Comparison of ENCODE assay signal across 23 cellular contexts in the genomic region with DNA sequence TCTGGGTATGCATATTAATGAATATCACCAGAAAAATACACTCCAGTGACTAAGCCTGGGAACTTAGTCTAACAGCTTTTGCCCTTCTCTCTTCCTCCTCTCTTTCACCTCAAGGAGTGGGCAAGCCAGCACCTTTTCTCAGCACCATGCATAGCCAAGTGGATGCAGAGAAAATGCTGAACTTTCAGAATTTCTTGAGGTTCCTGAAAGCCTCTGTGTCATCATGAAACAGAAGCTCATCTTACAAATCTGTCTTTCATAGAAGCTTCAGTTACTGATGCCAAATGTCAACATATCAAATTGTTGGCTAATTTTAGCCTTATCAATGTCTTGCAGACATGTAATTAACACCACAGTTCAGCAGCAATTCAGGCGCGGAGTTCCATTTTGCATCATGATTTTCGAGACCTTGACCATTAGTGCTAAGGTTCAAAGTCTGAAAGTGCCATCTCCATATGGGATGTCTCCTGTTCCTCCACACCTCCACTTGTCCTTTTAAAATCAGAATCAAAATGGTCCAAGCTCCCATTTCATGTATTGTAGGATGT. TPM values are rescaled to one million over a fixed set of nuclear protein-coding genes. Genes with fewer than 3 reads are reported as not detected.
DNase-seq lines count a peak whose midpoint lies in the region; ATAC-seq, FAIRE-seq and TF ChIP-seq lines count a peak whose summit lies in the region.
"Had no signal": no experiment of that assay in that cellular context is flagged by ENCODE, and none has a peak within 500 bp of the region (broad histone marks: within the 10 kb centered on the region; RNA-seq: fewer than 3 reads in every experiment).

No MANE protein-coding gene starts in this region.

- H3K4me3 ChIP-seq in K562: no peak overlapping the region

- no peaks in the 10 kb centered on the region for H3K9me3 ChIP-seq in K562 (replicated peaks; ENCODE audit: control insufficient read depth, insufficient read depth, low read depth, low read length)
- H3K9me3 ChIP-seq: BE2C had no signal

- TF ChIP-seq CTCF in K562 (IDR thresholded peaks at IDR 0.05 in 2 of 3, conservative IDR thresholded peaks at IDR 0.05 in 1 of 3; ENCODE audit: insufficient read depth in 2 of 3, low read depth in 1 of 3, low read length in 3 of 3): no peak

- H3K9ac ChIP-seq in K562 (ENCODE audit: insufficient read depth in 1 of 2, low read depth in 2 of 2, low read length in 2 of 2): no peak overlapping the region

- intact Hi-C loops in K562 (cut with micrococcal nuclease): no loop called here

- no peaks in the 10 kb centered on the region for H3K36me3 ChIP-seq in K562 (ENCODE audit: control insufficient read depth, insufficient read depth, low read length)
- H3K36me3 ChIP-seq: BE2C had no signal

- no peak for FAIRE-seq in K562 (lab: Jason Lieb, UNC)
- FAIRE-seq: G401.6, GM12891, GM18507, H1, HTR-8/SVneo had no signal

- H3K27ac ChIP-seq in K562 (ENCODE audit: extremely low read depth, low read depth, low read length): no peak overlapping the region

- 2% methylated on average over 3 of the region's 3 CpGs for WGBS in K562 (ENCODE audit: insufficient coverage, low coverage, missing lambda C conversion rate)

- TF ChIP-seq EP300 in K562 (IDR thresholded peaks at IDR 0.05; ENCODE audit: low read length): no peak

- H3K4me1 ChIP-seq in K562 (replicated peaks in 1 of 2; ENCODE audit: control insufficient read depth in 2 of 2, insufficient read depth in 2 of 2, low read length in 2 of 2): peaks cover 0 to 8% of the 10 kb centered on the region in 2 experiments; a peak in 1 of 5 replicates
- H3K4me1 ChIP-seq: BE2C had no signal

- POLR2A ChIA-PET in K562 (lab: Yijun Ruan, JAX): interaction anchor here (0.7 to 2.0 kb wide), 4 partner anchors 8 to 533 kb away, joined by 3 to 9 read pairs (median 3); no protein-coding TSS in a partner anchor

- in situ Hi-C loops in K562 (cut with MboI): no loop called here

- DNase-seq in AG20443 (ENCODE audit: low spot score) (peak; percentile 3), OCI-M1 (lab: John Stamatoyannopoulos, UW) (peak; percentile 91), K562 (ENCODE audit: extremely low read depth in 1 of 4, low spot score in 3 of 4) (peak in 1 of 4 experiments; percentile 8), KG1 (lab: John Stamatoyannopoulos, UW) (no peak), NCI-H1694 treated with DMSO at 0.1 percent for 48 hours (lab: John Stamatoyannopoulos, UW) (no peak), NCI-H2196 (lab: John Stamatoyannopoulos, UW; ENCODE audit: unreplicated experiment) (no peak)
- DNase-seq: 8988T; BE2C; C1 segment of cervical spinal cord; CD4-positive, CD25-positive, alpha-beta regulatory T cell; CD8-positive, alpha-beta memory T cell; COR-L47; DMS 273 treated with DMSO at 0.1 percent for 48 hours; DMS53; DND-41; H9; IMR-90 had no signal

- H3K9me1 ChIP-seq in K562 (ENCODE audit: control insufficient read depth, insufficient read depth, low read length): no peaks in the 10 kb centered on the region

- no peak overlapping the region for H3K4me2 ChIP-seq in K562 (ENCODE audit: insufficient read depth, low read length)

- H2AFZ ChIP-seq in K562 (ENCODE audit: low read depth, low read length): no peak overlapping the region

- no peak for TF ChIP-seq RAD21 in K562 (CRISPR knock-in tag; conservative IDR thresholded peaks at IDR 0.05 in 1 of 2, IDR thresholded peaks at IDR 0.05 in 1 of 2)

- no TSS peak for BruUV-seq in K562 (replicated peaks; lab: Mats Ljungman, UMichigan)

- peaks cover 0 to 2% of the 10 kb centered on the region in 2 experiments; a peak in 1 of 5 replicates for H3K27me3 ChIP-seq in K562 (ENCODE audit: control insufficient read depth in 2 of 2, insufficient read depth in 2 of 2, low read length in 2 of 2)
- H3K27me3 ChIP-seq: BE2C had no signal

- CTCF ChIA-PET in K562 (lab: Yijun Ruan, JAX; ENCODE audit: low intra/inter-chr PET ratio): no interaction called here

- no peaks in the 10 kb centered on the region for H4K20me1 ChIP-seq in K562 (replicated peaks; ENCODE audit: control insufficient read depth, insufficient read depth, low read length)

- no peaks in the 10 kb centered on the region for H3K79me2 ChIP-seq in K562 (ENCODE audit: control insufficient read depth, insufficient read depth, low read length)

- TF ChIP-seq POLR2A in K562 (conservative IDR thresholded peaks at IDR 0.05): no peak

- ATAC-seq in K562 (no peak), GM18519 (IDR thresholded peaks at IDR 0.05; ENCODE audit: low FRiP score, unreplicated experiment) (no peak)

TF ChIP-seq in K562, 482 proteins besides CTCF, POLR2A, EP300 and RAD21:
- TF ChIP-seq MEIS2 (IDR thresholded peaks at IDR 0.05; ENCODE audit: partially characterized antibody) (peak; percentile 73), HEY1 (CRISPR knock-in tag; IDR thresholded peaks at IDR 0.05; ENCODE audit: borderline replicate concordance) (no peak), MAFF (IDR thresholded peaks at IDR 0.05; ENCODE audit: low read length) (no peak; the same call in 1 of the 2 replicates), MAFG (tag; conservative IDR thresholded peaks at IDR 0.05) (peak; percentile 70), C11orf30 (IDR thresholded peaks at IDR 0.05; ENCODE audit: low read depth) (peak; percentile 65; the same call in 1 of the 2 replicates), ZNF316 (IDR thresholded peaks at IDR 0.05) (peak; percentile 74), KDM2B (CRISPR knock-in tag; IDR thresholded peaks at IDR 0.05) (no peak), CEBPG (CRISPR knock-in tag; IDR thresholded peaks at IDR 0.05) (no peak), CEBPG (tag; conservative IDR thresholded peaks at IDR 0.05 in 1 of 2, IDR thresholded peaks at IDR 0.05 in 1 of 2) (peak in 1 of 2 experiments; percentile 78; a peak in 2 of 4 replicates), TAL1 (IDR thresholded peaks at IDR 0.05) (peak; percentile 67), ZNF431 (CRISPR knock-in tag; IDR thresholded peaks at IDR 0.05) (no peak), CBFA2T3 (IDR thresholded peaks at IDR 0.05) (peak; percentile 59), TEAD4 (IDR thresholded peaks at IDR 0.05; ENCODE audit: low read length) (peak; percentile 59), TEAD4 (CRISPR knock-in tag; IDR thresholded peaks at IDR 0.05; ENCODE audit: borderline replicate concordance) (no peak), MEF2A (IDR thresholded peaks at IDR 0.05; ENCODE audit: control insufficient read depth, low read depth, low read length) (peak; percentile 76), MEF2D (tag; conservative IDR thresholded peaks at IDR 0.05; ENCODE audit: low read depth) (peak; percentile 90), TCF3 (CRISPR knock-in tag; IDR thresholded peaks at IDR 0.05) (peak; percentile 82), NR3C1 (CRISPR knock-in tag; IDR thresholded peaks at IDR 0.05) (no peak), ARID1B (IDR thresholded peaks at IDR 0.05) (peak; percentile 57)
- TF ChIP-seq, protein P1, sequence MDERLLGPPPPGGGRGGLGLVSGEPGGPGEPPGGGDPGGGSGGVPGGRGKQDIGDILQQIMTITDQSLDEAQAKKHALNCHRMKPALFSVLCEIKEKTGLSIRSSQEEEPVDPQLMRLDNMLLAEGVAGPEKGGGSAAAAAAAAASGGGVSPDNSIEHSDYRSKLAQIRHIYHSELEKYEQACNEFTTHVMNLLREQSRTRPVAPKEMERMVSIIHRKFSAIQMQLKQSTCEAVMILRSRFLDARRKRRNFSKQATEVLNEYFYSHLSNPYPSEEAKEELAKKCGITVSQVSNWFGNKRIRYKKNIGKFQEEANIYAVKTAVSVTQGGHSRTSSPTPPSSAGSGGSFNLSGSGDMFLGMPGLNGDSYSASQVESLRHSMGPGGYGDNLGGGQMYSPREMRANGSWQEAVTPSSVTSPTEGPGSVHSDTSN (CRISPR knock-in tag; IDR thresholded peaks at IDR 0.05; ENCODE audit: low read depth): no peak
- TF ChIP-seq, protein P1 (tag; conservative IDR thresholded peaks at IDR 0.05; ENCODE audit: low read depth): 0 out of 2 replicates have a peak, but pooled peaks have one; percentile 18

RNA-seq across cellular contexts. Expression of gene RPH3A, which starts 51.1 kb away (rescaled TPM):
- not detected in 2 replicates for total RNA-seq in K562 (2011; cell fraction: chromatin; rRNA removed; ENCODE audit: low replicate concordance)
- total RNA-seq in K562 (2011; cell fraction: nucleolus; rRNA removed): not detected in 2 replicates
- not detected in 2 replicates for total RNA-seq in K562 (2011; cell fraction: nucleoplasm; rRNA removed)
- not detected in 2 replicates for total RNA-seq in K562 (2014; rRNA removed)
- not detected in 2 replicates for total RNA-seq in K562 (2014; rRNA removed; fragmentation: Illumina TruSeq; extraction: Trizol)
- total RNA-seq in K562 (2015; rRNA removed; fragmentation: Illumina TruSeq; extraction: Trizol): not detected in 2 replicates
- total RNA-seq in K562 (2021): not detected in 2 replicates
- not detected in 2 replicates for polyA plus RNA-seq in K562 (2011; rRNA removed)
- polyA plus RNA-seq in K562 (2011; cell fraction: cytosol; rRNA removed): not detected in 2 replicates
- polyA plus RNA-seq in K562 (2011; cell fraction: nucleus; rRNA removed): not detected in 2 replicates
- 0.18 TPM in 1 of 2 replicates, not detected in the other for polyA plus RNA-seq in K562 (2012)
- 0.04 TPM in 1 of 2 replicates, not detected in the other for polyA plus RNA-seq in K562 (2014; fragmentation: Illumina TruSeq; extraction: Trizol)
- polyA plus RNA-seq in K562 (2014; fragmentation: Nextera tagmentation; extraction: Ambion mirVana): under 1 TPM in 1 of 2 experiments, not detected in 1; 0.07 TPM
- polyA plus RNA-seq in K562 (2014; rRNA removed): not detected in 2 replicates
- polyA minus RNA-seq in K562 (2011; rRNA and poly(A)+ RNA removed): not detected in 2 replicates
- not detected in 2 replicates for polyA minus RNA-seq in K562 (2011; cell fraction: cytosol; rRNA and poly(A)+ RNA removed)
- polyA minus RNA-seq in K562 (2011; cell fraction: nucleus; rRNA and poly(A)+ RNA removed): not detected in 2 replicates
- total RNA-seq: CD4-positive, CD25-positive, alpha-beta regulatory T cell; CD8-positive, alpha-beta memory T cell; H1; H9; IMR-90 had no signal
- polyA plus RNA-seq: CD4-positive, CD25-positive, alpha-beta regulatory T cell; CD8-positive, alpha-beta memory T cell; H1; IMR-90 had no signal

Comparison
In these comparisons a context has a peak if more than half of its experiments do, and no peak if none do; other contexts are left out.
1. DNase-seq: peak in AG20443 (single experiment) and OCI-M1 (single experiment); none in KG1 (single experiment), NCI-H1694 treated with DMSO at 0.1 percent for 48 hours (single experiment) and NCI-H2196 (single experiment).